Comparison of ENCODE assay signal across 1 cellular context in genomic region chr17:1684307-1685189, GRCh38.
A peak's percentile ranks its signal among the peaks of the same experiment; 100 is the strongest.
TF ChIP-seq lines count a peak whose summit lies in the region.

PRPF8 (minus strand) TSS chr17:1684867; CDS start chr17:1684571, 296 bp downstream.

TF ChIP-seq in HepG2, 621 proteins besides CTCF, POLR2A, EP300 and RAD21 (continued from another document and continues in another):
- TF ChIP-seq ZNF280B (CRISPR knock-in tag; IDR thresholded peaks at IDR 0.05; ENCODE audit: borderline replicate concordance) = 0 out of 2 replicates have a peak, but pooled peaks have one; percentile 56
- TF ChIP-seq IRF9 (CRISPR knock-in tag; IDR thresholded peaks at IDR 0.05; ENCODE audit: borderline replicate concordance) = no peak; the same call in 1 of the 2 replicates
- no peak for TF ChIP-seq ZEB1 (IDR thresholded peaks at IDR 0.05; ENCODE audit: insufficient replicate concordance, low read depth)
- TF ChIP-seq FOXC1 (CRISPR knock-in tag; IDR thresholded peaks at IDR 0.05; ENCODE audit: borderline replicate concordance) = peak; percentile 93
- TF ChIP-seq SNRNP70 (IDR thresholded peaks at IDR 0.05; ENCODE audit: low read depth, low read length) = no peak
- TF ChIP-seq THAP7 (CRISPR knock-in tag; IDR thresholded peaks at IDR 0.05) = peak; percentile 76; the same call in 1 of the 2 replicates
- TF ChIP-seq ZNF574 (CRISPR knock-in tag; IDR thresholded peaks at IDR 0.05) = peak; percentile 83
- TF ChIP-seq ZNF335 (CRISPR knock-in tag; IDR thresholded peaks at IDR 0.05) = peak; percentile 85
- peak; percentile 99 for TF ChIP-seq HOXA3 (CRISPR knock-in tag; IDR thresholded peaks at IDR 0.05)
- no peak for TF ChIP-seq PRMT3 (CRISPR knock-in tag; IDR thresholded peaks at IDR 0.05; ENCODE audit: borderline replicate concordance, low read depth)
- no peak for TF ChIP-seq ZNF549 (CRISPR knock-in tag; IDR thresholded peaks at IDR 0.05)
- TF ChIP-seq ZNF607 (CRISPR knock-in tag; IDR thresholded peaks at IDR 0.05; ENCODE audit: borderline replicate concordance) = no peak
- TF ChIP-seq MTF1 (CRISPR knock-in tag; IDR thresholded peaks at IDR 0.05) = no peak
- no peak for TF ChIP-seq SKIL (CRISPR knock-in tag; IDR thresholded peaks at IDR 0.05; ENCODE audit: borderline replicate concordance)
- no peak for TF ChIP-seq ZSCAN30 (CRISPR knock-in tag; IDR thresholded peaks at IDR 0.05)
- TF ChIP-seq ZNF772 (CRISPR knock-in tag; IDR thresholded peaks at IDR 0.05) = 0 out of 2 replicates have a peak, but pooled peaks have one; percentile 54
- no peak for TF ChIP-seq DMTF1 (CRISPR knock-in tag; IDR thresholded peaks at IDR 0.05)
- TF ChIP-seq SP4 (CRISPR knock-in tag; IDR thresholded peaks at IDR 0.05) = peak; percentile 95
- no peak for TF ChIP-seq ZFP36L1 (CRISPR knock-in tag; IDR thresholded peaks at IDR 0.05)
- TF ChIP-seq IKZF4 (CRISPR knock-in tag; IDR thresholded peaks at IDR 0.05; ENCODE audit: borderline replicate concordance, low read depth, not compliant biosample characterization) = peak; percentile 21
- TF ChIP-seq SALL1 (CRISPR knock-in tag; IDR thresholded peaks at IDR 0.05) = peak; percentile 64
- no peak for TF ChIP-seq NR2F1 (CRISPR knock-in tag; IDR thresholded peaks at IDR 0.05)
- no peak for TF ChIP-seq ZNF713 (CRISPR knock-in tag; IDR thresholded peaks at IDR 0.05)
- TF ChIP-seq THAP11 (CRISPR knock-in tag; IDR thresholded peaks at IDR 0.05) = peak; percentile 89
- TF ChIP-seq SP5 (CRISPR knock-in tag; IDR thresholded peaks at IDR 0.05; ENCODE audit: borderline replicate concordance, low read depth) = peak; percentile 34; the same call in 1 of the 2 replicates
- no peak; the same call in 1 of the 2 replicates for TF ChIP-seq ZNF792 (CRISPR knock-in tag; IDR thresholded peaks at IDR 0.05)
- peak; percentile 55; the same call in 1 of the 2 replicates for TF ChIP-seq PAX8 (CRISPR knock-in tag; IDR thresholded peaks at IDR 0.05; ENCODE audit: borderline replicate concordance)
- no peak for TF ChIP-seq KLF13 (CRISPR knock-in tag; IDR thresholded peaks at IDR 0.05)
- no peak for TF ChIP-seq ZNF17 (CRISPR knock-in tag; IDR thresholded peaks at IDR 0.05)
- TF ChIP-seq ATF7-NPFF (CRISPR knock-in tag; IDR thresholded peaks at IDR 0.05; ENCODE audit: low read depth) = no peak
- TF ChIP-seq KLF12 (CRISPR knock-in tag; IDR thresholded peaks at IDR 0.05; ENCODE audit: borderline replicate concordance) = no peak
- TF ChIP-seq ZNF75D (CRISPR knock-in tag; IDR thresholded peaks at IDR 0.05; ENCODE audit: borderline replicate concordance) = no peak
- TF ChIP-seq ZBTB1 (CRISPR knock-in tag; IDR thresholded peaks at IDR 0.05; ENCODE audit: borderline replicate concordance) = no peak
- TF ChIP-seq ZFP1 (CRISPR knock-in tag; IDR thresholded peaks at IDR 0.05) = no peak
- no peak for TF ChIP-seq ZFP36L2 (CRISPR knock-in tag; IDR thresholded peaks at IDR 0.05)
- no peak for TF ChIP-seq ATAD3A (CRISPR knock-in tag; IDR thresholded peaks at IDR 0.05)
- TF ChIP-seq ZBTB43 (CRISPR knock-in tag; conservative IDR thresholded peaks at IDR 0.05) = no peak
- TF ChIP-seq DMAP1 (CRISPR knock-in tag; IDR thresholded peaks at IDR 0.05) = peak; percentile 95
- no peak for TF ChIP-seq ZNF367 (CRISPR knock-in tag; IDR thresholded peaks at IDR 0.05; ENCODE audit: borderline replicate concordance)
- peak; percentile 12; the same call in 1 of the 2 replicates for TF ChIP-seq MIXL1 (CRISPR knock-in tag; IDR thresholded peaks at IDR 0.05)
- no peak for TF ChIP-seq FUBP1 (CRISPR knock-in tag; IDR thresholded peaks at IDR 0.05; ENCODE audit: borderline replicate concordance)
- peak; percentile 89 for TF ChIP-seq ASH2L (IDR thresholded peaks at IDR 0.05; ENCODE audit: insufficient read length, low read depth, low read length)
- no peak for TF ChIP-seq ZNF7 (CRISPR knock-in tag; IDR thresholded peaks at IDR 0.05)
- TF ChIP-seq ZNF709 (CRISPR knock-in tag; IDR thresholded peaks at IDR 0.05) = peak; percentile 75; the same call in 1 of the 2 replicates
- TF ChIP-seq ZNF350 (CRISPR knock-in tag; IDR thresholded peaks at IDR 0.05; ENCODE audit: borderline replicate concordance, low read depth) = peak; percentile 82; the same call in 1 of the 2 replicates
- no peak for TF ChIP-seq ZBTB4 (CRISPR knock-in tag; IDR thresholded peaks at IDR 0.05; ENCODE audit: borderline replicate concordance)
- 0 out of 2 replicates have a peak, but pooled peaks have one; percentile 31 for TF ChIP-seq KDM4B (CRISPR knock-in tag; IDR thresholded peaks at IDR 0.05)
- no peak; the same call in 1 of the 2 replicates for TF ChIP-seq TBX2 (CRISPR knock-in tag; IDR thresholded peaks at IDR 0.05; ENCODE audit: borderline replicate concordance)
- TF ChIP-seq FOXK1 (CRISPR knock-in tag; IDR thresholded peaks at IDR 0.05; ENCODE audit: borderline replicate concordance, low read depth) = no peak; the same call in 1 of the 2 replicates
